ENCODE assay signal across 22 cellular contexts in the genomic region with DNA sequence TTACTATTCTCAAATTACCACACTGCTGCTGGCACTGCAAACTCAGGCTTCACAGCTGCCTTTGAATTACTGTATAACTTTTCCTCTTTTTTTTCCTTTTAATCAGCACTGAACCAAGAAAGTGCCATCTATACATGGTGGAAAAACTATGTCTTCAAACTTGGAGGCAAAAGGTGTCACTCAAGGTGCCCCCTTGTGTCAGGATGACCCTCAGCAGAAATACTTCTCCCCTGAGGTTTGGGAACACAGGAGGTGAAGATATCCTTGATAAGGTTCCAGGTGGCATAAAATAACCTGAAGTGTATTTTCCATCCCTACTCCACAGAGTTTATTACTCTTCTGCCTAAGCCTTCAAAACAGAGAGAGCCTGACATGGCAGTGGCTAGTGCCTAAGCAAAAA.
"Had no signal": no experiment of that assay in that cellular context is flagged by ENCODE, and none has a peak within 500 bp of the region (broad histone marks: within the 10 kb centered on the region; RNA-seq: fewer than 3 reads in every experiment).

No MANE protein-coding gene starts in this region.

- H3K4me3 Mint-ChIP-seq: activated B cell treated with CpG ODN at 0.5 μM for 24 hours; activated CD4-positive, alpha-beta memory T cell treated with anti-CD3 and anti-CD28 coated beads for 36 hours; activated naive CD8-positive, alpha-beta T cell treated with anti-CD3 and anti-CD28 coated beads, Interleukin-2, amount 10 ng/mL, durations not matched to agents 7 days and 5 days; nephron; stimulated activated memory B cell treated with anti-CD40 and anti-IgM and Interleukin-4, amounts not matched to agents 10 μg/mL and 1 μg/mL and 100 μg/mL, for 72 hours had no signal

- H3K27me3 ChIP-seq: body of pancreas, dorsolateral prefrontal cortex, spleen, upper lobe of right lung had no signal

- DNase-seq: activated B cell treated with CpG ODN at 0.5 μM for 24 hours; activated CD4-positive, alpha-beta memory T cell treated with anti-CD3 and anti-CD28 coated beads for 36 hours; activated CD4-positive, alpha-beta T cell treated with anti-CD3 and anti-CD28 coated beads for 4 hours; activated naive CD4-positive, alpha-beta T cell treated with Interleukin-2 at 50 U/mL for 16 hours; activated naive CD8-positive, alpha-beta T cell treated with anti-CD3 and anti-CD28 coated beads, Interleukin-2, amount 10 ng/mL, durations not matched to agents 7 days and 5 days; activated T-cell treated with anti-CD3 and anti-CD28 coated beads for 4 hours; body of pancreas; caudate nucleus; dorsolateral prefrontal cortex; erythroblast; foreskin melanocyte; glutamatergic neuron; hypothalamus; midbrain; nucleus accumbens; posterior cingulate gyrus; spleen; stimulated activated CD4-positive, alpha-beta T cell treated with anti-CD3 and anti-CD28 coated beads, Interleukin-4, amount 100 ng/mL, for 4 hours; upper lobe of right lung had no signal

- H3K9me3 Mint-ChIP-seq: activated B cell treated with CpG ODN at 0.5 μM for 24 hours; activated naive CD8-positive, alpha-beta T cell treated with anti-CD3 and anti-CD28 coated beads, Interleukin-2, amount 10 ng/mL, durations not matched to agents 7 days and 5 days; stimulated activated memory B cell treated with anti-CD40 and anti-IgM and Interleukin-4, amounts not matched to agents 10 μg/mL and 1 μg/mL and 100 μg/mL, for 72 hours had no signal

- H3K27me3 Mint-ChIP-seq: activated B cell treated with CpG ODN at 0.5 μM for 24 hours; activated CD4-positive, alpha-beta memory T cell treated with anti-CD3 and anti-CD28 coated beads for 36 hours; stimulated activated memory B cell treated with anti-CD40 and anti-IgM and Interleukin-4, amounts not matched to agents 10 μg/mL and 1 μg/mL and 100 μg/mL, for 72 hours had no signal

- H3K36me3 Mint-ChIP-seq: activated naive CD8-positive, alpha-beta T cell treated with anti-CD3 and anti-CD28 coated beads, Interleukin-2, amount 10 ng/mL, durations not matched to agents 7 days and 5 days; stimulated activated memory B cell treated with anti-CD40 and anti-IgM and Interleukin-4, amounts not matched to agents 10 μg/mL and 1 μg/mL and 100 μg/mL, for 72 hours had no signal

- H3K4me1 ChIP-seq: body of pancreas, upper lobe of right lung had no signal

- ATAC-seq: body of pancreas; left lobe of liver; stimulated activated memory B cell treated with anti-CD40 and anti-IgM and Interleukin-4, amounts not matched to agents 10 μg/mL and 1 μg/mL and 100 μg/mL, for 72 hours; upper lobe of right lung had no signal

- H3K36me3 ChIP-seq: spleen, upper lobe of right lung had no signal

- H3K27ac Mint-ChIP-seq: activated B cell treated with CpG ODN at 0.5 μM for 24 hours; activated CD4-positive, alpha-beta memory T cell treated with anti-CD3 and anti-CD28 coated beads for 36 hours; activated naive CD8-positive, alpha-beta T cell treated with anti-CD3 and anti-CD28 coated beads, Interleukin-2, amount 10 ng/mL, durations not matched to agents 7 days and 5 days; nephron; stimulated activated memory B cell treated with anti-CD40 and anti-IgM and Interleukin-4, amounts not matched to agents 10 μg/mL and 1 μg/mL and 100 μg/mL, for 72 hours had no signal

- H3K27ac ChIP-seq: body of pancreas, dorsolateral prefrontal cortex, spleen, upper lobe of right lung had no signal

- H3K4me3 ChIP-seq: body of pancreas, dorsolateral prefrontal cortex, spleen, upper lobe of right lung had no signal

- H3K9me3 ChIP-seq: body of pancreas, upper lobe of right lung had no signal

- H3K4me1 Mint-ChIP-seq: activated naive CD8-positive, alpha-beta T cell treated with anti-CD3 and anti-CD28 coated beads, Interleukin-2, amount 10 ng/mL, durations not matched to agents 7 days and 5 days had no signal
